ENCODE assay signal across 20 cellular contexts in genomic region chr18:13560306-13560705, GRCh38.
DNase-seq lines count a peak whose midpoint lies in the region; ATAC-seq and TF ChIP-seq lines count a peak whose summit lies in the region.
"Had no signal": no experiment of that assay in that cellular context is flagged by ENCODE, and none has a peak within 500 bp of the region (broad histone marks: within the 10 kb centered on the region; RNA-seq: fewer than 3 reads in every experiment).

No MANE protein-coding gene starts in this region.

- H3K27ac Mint-ChIP-seq in stimulated activated effector memory CD8-positive, alpha-beta T cell treated with anti-CD3 and anti-CD28 coated beads, Interleukin-12 subunit alpha, Interleukin-12 subunit beta, amount 100 ng/mL, for 72 hours = peak overlapping the region; percentile 5

- intact Hi-C loops in spleen (cut with DNase I; ENCODE audit: low total_unique reads) = no loop called here

- H3K4me1 Mint-ChIP-seq in stimulated activated effector memory CD8-positive, alpha-beta T cell treated with anti-CD3 and anti-CD28 coated beads, Interleukin-12 subunit alpha, Interleukin-12 subunit beta, amount 100 ng/mL, for 72 hours = peaks cover 42% of the 10 kb centered on the region

- TF ChIP-seq CTCF in OCI-LY1 (IDR thresholded peaks at IDR 0.05; ENCODE audit: low read length) = no peak
- TF ChIP-seq CTCF in spleen (IDR thresholded peaks at IDR 0.05 in 8 of 11, conservative IDR thresholded peaks at IDR 0.05 in 3 of 11) = no peak

- H3K9me3 ChIP-seq in BLaER1 treated with 17β-estradiol and CSF1 and Interleukin-3, amounts not matched to agents 10 nM and 100 nM (replicated peaks in 1 of 11) = no peaks in the 10 kb centered on the region
- H3K9me3 ChIP-seq in OCI-LY1 (ENCODE audit: low read length) = no peaks in the 10 kb centered on the region
- H3K9me3 ChIP-seq in spleen = no peaks in the 10 kb centered on the region

- TF ChIP-seq POLR2A in spleen (IDR thresholded peaks at IDR 0.05) = no peak

- peak overlapping the region in 8 of 11 experiments; percentile 14 to 94 (median 34); a peak in 10 of 22 replicates for H3K4me2 ChIP-seq in BLaER1 treated with 17β-estradiol and CSF1 and Interleukin-3, amounts not matched to agents 10 nM and 100 nM
- peak overlapping the region; percentile 1; the same call in 1 of the 2 replicates for H3K4me2 ChIP-seq in OCI-LY1 (ENCODE audit: low read length)
- H3K4me2 ChIP-seq: KMS-11 had no signal

- H3K4me3 ChIP-seq in BLaER1 treated with 17β-estradiol and CSF1 and Interleukin-3, amounts not matched to agents 10 nM and 100 nM = no peak overlapping the region
- H3K4me3 ChIP-seq in OCI-LY1 (ENCODE audit: low read depth, low read length, poor library complexity, severe bottlenecking) (no peak overlapping the region), spleen (no peak overlapping the region)
- H3K4me3 ChIP-seq: GM23248 had no signal

- no peak overlapping the region for H2AFZ ChIP-seq in OCI-LY1 (ENCODE audit: low read length)
- H2AFZ ChIP-seq: GM23248 had no signal

- H3K4me3 Mint-ChIP-seq in stimulated activated effector memory CD8-positive, alpha-beta T cell treated with anti-CD3 and anti-CD28 coated beads, Interleukin-12 subunit alpha, Interleukin-12 subunit beta, amount 100 ng/mL, for 72 hours = no peak overlapping the region

- H3K9ac ChIP-seq in BLaER1 treated with 17β-estradiol and CSF1 and Interleukin-3, amounts not matched to agents 10 nM and 100 nM = peak overlapping the region in 1 of 11 experiments; percentile 16; a peak in 1 of 22 replicates
- H3K9ac ChIP-seq in OCI-LY1 (ENCODE audit: low read length) = no peak overlapping the region
- H3K9ac ChIP-seq: GM23248, KMS-11 had no signal

- H3K27ac ChIP-seq in BLaER1 treated with 17β-estradiol and CSF1 and Interleukin-3, amounts not matched to agents 10 nM and 100 nM = peak overlapping the region in 2 of 11 experiments; percentile 1 to 16; a peak in 1 of 22 replicates
- H3K27ac ChIP-seq in OCI-LY1 (ENCODE audit: low read depth, low read length, poor library complexity, severe bottlenecking) (peak overlapping the region; percentile 97), cingulate gyrus (ENCODE audit: low read depth, low read length) (peak overlapping the region; percentile 55), spleen (peak overlapping the region in 1 of 8 donors; percentile 6)
- H3K27ac ChIP-seq: C4-2B, GM23248, HL-60, KMS-11 had no signal

- H3F3A ChIP-seq in OCI-LY1 (ENCODE audit: insufficient read depth, low read length) = peaks cover 7% of the 10 kb centered on the region

- no peaks in the 10 kb centered on the region for H3K79me2 ChIP-seq in OCI-LY1 (ENCODE audit: insufficient read depth, low read length)

- peaks cover 0 to 6% (median 0%) of the 10 kb centered on the region in 11 experiments; a peak in 3 of 22 replicates for H4K20me1 ChIP-seq in BLaER1 treated with 17β-estradiol and CSF1 and Interleukin-3, amounts not matched to agents 10 nM and 100 nM
- no peaks in the 10 kb centered on the region for H4K20me1 ChIP-seq in OCI-LY1 (ENCODE audit: insufficient read depth, low read length)

- no peak for DNase-seq in stimulated activated effector memory CD8-positive, alpha-beta T cell treated with anti-CD3 and anti-CD28 coated beads, Interleukin-12 subunit alpha, Interleukin-12 subunit beta, amount 100 ng/mL, for 72 hours (ENCODE audit: low spot score in 2 of 2)
- DNase-seq in spleen (no peak), NCI-H2107 treated with DMSO at 0.1 percent for 48 hours (lab: John Stamatoyannopoulos, UW; ENCODE audit: unreplicated experiment) (no peak), A172 (ENCODE audit: low spot score) (no peak)
- DNase-seq: DMS79, GM23248, HCEC 1CT, NCI-H1417, NCI-H187, NCI-H2107, NCI-H2227 treated with DMSO at 0.1 percent for 48 hours, NCI-H510A treated with DMSO at 0.1 percent for 48 hours, NCI-H774, SIG-M5 had no signal

- WGBS in spleen, 5 donors = 92 to 95% (median 94%) methylated on average over 5 of the region's 5 CpGs

- ATAC-seq in stimulated activated effector memory CD8-positive, alpha-beta T cell treated with anti-CD3 and anti-CD28 coated beads, Interleukin-12 subunit alpha, Interleukin-12 subunit beta, amount 100 ng/mL, for 72 hours = no peak

- no peaks in the 10 kb centered on the region for H3K36me3 Mint-ChIP-seq in stimulated activated effector memory CD8-positive, alpha-beta T cell treated with anti-CD3 and anti-CD28 coated beads, Interleukin-12 subunit alpha, Interleukin-12 subunit beta, amount 100 ng/mL, for 72 hours

- H3K27me3 ChIP-seq in BLaER1 treated with 17β-estradiol and CSF1 and Interleukin-3, amounts not matched to agents 10 nM and 100 nM = no peaks in the 10 kb centered on the region
- no peaks in the 10 kb centered on the region for H3K27me3 ChIP-seq in OCI-LY1 (ENCODE audit: insufficient read depth, low read length)
- H3K27me3 ChIP-seq in spleen (replicated peaks in 1 of 7) = no peaks in the 10 kb centered on the region

- H3K36me3 ChIP-seq in BLaER1 treated with 17β-estradiol and CSF1 and Interleukin-3, amounts not matched to agents 10 nM and 100 nM = 0 out of 22 replicates have a peak, but pooled peaks cover 0 to 2% (median 0%) of the 10 kb centered on the region in 11 experiments
- H3K36me3 ChIP-seq in OCI-LY1 (ENCODE audit: insufficient read depth, low read length) = no peaks in the 10 kb centered on the region
- no peaks in the 10 kb centered on the region for H3K36me3 ChIP-seq in spleen

- H3K4me1 ChIP-seq in BLaER1 treated with 17β-estradiol and CSF1 and Interleukin-3, amounts not matched to agents 10 nM and 100 nM = peaks cover 63 to 92% (median 78%) of the 10 kb centered on the region in 10 experiments
- H3K4me1 ChIP-seq in OCI-LY1 (ENCODE audit: insufficient read depth, low read length, severe bottlenecking) (peaks cover 74% of the 10 kb centered on the region), spleen (peaks cover 6 to 49% (median 38%) of the 10 kb centered on the region in 6 donors)

- H3K9me3 Mint-ChIP-seq in stimulated activated effector memory CD8-positive, alpha-beta T cell treated with anti-CD3 and anti-CD28 coated beads, Interleukin-12 subunit alpha, Interleukin-12 subunit beta, amount 100 ng/mL, for 72 hours = no peaks in the 10 kb centered on the region

- no peaks in the 10 kb centered on the region for H3K9me2 ChIP-seq in OCI-LY1 (ENCODE audit: low read depth, low read length)
